Comparison of ENCODE assay signal across 15 cellular contexts in genomic region chr17:17557796-17558195, GRCh38. TPM values are rescaled to one million over a fixed set of nuclear protein-coding genes. Genes with fewer than 3 reads are reported as not detected.
DNase-seq lines count a peak whose midpoint lies in the region; ATAC-seq and TF ChIP-seq lines count a peak whose summit lies in the region.
"Had no signal": no experiment of that assay in that cellular context is flagged by ENCODE, and none has a peak within 500 bp of the region (broad histone marks: within the 10 kb centered on the region; RNA-seq: fewer than 3 reads in every experiment).

No MANE protein-coding gene starts in this region.

- TF ChIP-seq EP300 in stomach (IDR thresholded peaks at IDR 0.05): no peak

- peak overlapping the region; percentile 16 for H3K27ac ChIP-seq in C4-2B
- peak overlapping the region; percentile 25 to 50 (median 33) for H3K27ac ChIP-seq in stomach
- H3K27ac ChIP-seq: Peyer's patch had no signal

- TF ChIP-seq POLR2A in stomach (IDR thresholded peaks at IDR 0.05): no peak

- no peaks in the 10 kb centered on the region for H3K27me3 ChIP-seq in stomach
- H3K27me3 ChIP-seq: BE2C, Peyer's patch had no signal

- intact Hi-C loops in stomach (cut with DNase I; ENCODE audit: low total_unique reads): no loop called here

- H3K4me1 ChIP-seq in stomach: peaks cover 16 to 47% (median 22%) of the 10 kb centered on the region in 4 donors
- H3K4me1 ChIP-seq: BE2C, Peyer's patch had no signal

- no peak for ATAC-seq in HG03097 (IDR thresholded peaks at IDR 0.05; ENCODE audit: low FRiP score, unreplicated experiment)

- H3K36me3 ChIP-seq in stomach: no peaks in the 10 kb centered on the region
- H3K36me3 ChIP-seq: BE2C, Peyer's patch had no signal

- TF ChIP-seq CTCF in C4-2B (conservative IDR thresholded peaks at IDR 0.05): no peak
- no peak for TF ChIP-seq CTCF in stomach (IDR thresholded peaks at IDR 0.05)

- peak; percentile 89 for DNase-seq in cerebellum (ENCODE audit: low spot score)
- DNase-seq in medulla oblongata (ENCODE audit: extremely low spot score): peak; percentile 79
- DNase-seq in stomach: peak; percentile 77
- no peak for DNase-seq in iPS-NIHi11 (ENCODE audit: low spot score)
- DNase-seq in SW480 (ENCODE audit: low spot score): no peak
- DNase-seq: BE2C, DMS 273 treated with DMSO at 0.1 percent for 48 hours, KG1, NCI-H1092 treated with DMSO at 0.1 percent for 48 hours, NCI-H1694, NCI-H510A, Peyer's patch, SHP77 treated with DMSO at 0.1 percent for 48 hours had no signal

- no peak overlapping the region for H3K4me3 ChIP-seq in stomach
- H3K4me3 ChIP-seq: Peyer's patch had no signal

- WGBS in stomach, 5 donors: 38 to 74% (median 62%) methylated on average over 7 to 9 of the region's 9 CpGs

- H3K9me3 ChIP-seq in stomach: no peaks in the 10 kb centered on the region
- H3K9me3 ChIP-seq: BE2C, Peyer's patch had no signal

RNA-seq across cellular contexts. Expression of gene PEMT, which starts 33.7 kb away (rescaled TPM):
- total RNA-seq in cerebellum: 17.9 TPM
- total RNA-seq in stomach: 10 to 100 TPM in 4 of 5 donors, 1 to 10 TPM in 1; 7.0 to 44.6 (median 30.3) TPM
- 10 to 100 TPM; 13.3 to 38.1 (median 23.7) TPM for polyA plus RNA-seq in stomach

Comparison
In these comparisons a context has a peak if more than half of its experiments do, and no peak if none do; other contexts are left out.
1. DNase-seq: peak in cerebellum (single experiment), medulla oblongata (single experiment) and stomach (single experiment); none in iPS-NIHi11 (single experiment) and SW480 (single experiment).